9 cellular contexts compared by ENCODE assay signal in the genomic region with DNA sequence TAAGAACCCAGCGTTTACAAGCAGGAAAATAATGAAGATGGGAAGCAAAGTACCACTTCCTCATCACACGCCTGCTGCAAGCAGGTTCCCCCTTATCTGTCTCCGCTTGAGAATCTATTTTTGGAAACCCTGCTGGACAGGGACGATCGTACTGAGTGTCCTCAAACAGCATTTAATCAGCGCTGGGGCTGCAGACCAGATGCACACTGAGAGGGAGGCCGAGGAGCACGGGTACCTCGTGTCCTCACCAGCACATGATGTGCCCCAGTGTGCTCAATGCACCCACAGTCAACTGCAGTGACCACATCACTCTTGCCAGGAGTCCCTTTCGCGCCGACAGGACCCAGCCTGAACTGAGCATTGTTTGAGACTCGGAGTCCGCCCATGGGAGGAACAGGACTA.
DNase-seq lines count a peak whose midpoint lies in the region; ATAC-seq, FAIRE-seq and TF ChIP-seq lines count a peak whose summit lies in the region.
"Had no signal": no experiment of that assay in that cellular context is flagged by ENCODE, and none has a peak within 500 bp of the region (broad histone marks: within the 10 kb centered on the region; RNA-seq: fewer than 3 reads in every experiment).

No MANE protein-coding gene starts in this region.

- H3K4me1 ChIP-seq in K562 (replicated peaks in 1 of 2; ENCODE audit: control insufficient read depth in 2 of 2, insufficient read depth in 2 of 2, low read length in 2 of 2) (peaks cover 17 to 19% of the 10 kb centered on the region in 2 experiments; a peak in 4 of 5 replicates), spleen (peaks cover 10 to 95% (median 47%) of the 10 kb centered on the region in 6 donors)

- H3K27ac ChIP-seq in K562 (ENCODE audit: extremely low read depth, low read depth, low read length): no peak overlapping the region
- peak overlapping the region in 6 of 8 donors; percentile 17 to 74 (median 63) for H3K27ac ChIP-seq in spleen

- H2AFZ ChIP-seq in K562 (ENCODE audit: low read depth, low read length): no peak overlapping the region

- H3K27me3 ChIP-seq in K562 (ENCODE audit: control insufficient read depth in 2 of 2, insufficient read depth in 2 of 2, low read length in 2 of 2) (no peaks in the 10 kb centered on the region), spleen (replicated peaks in 1 of 7) (no peaks in the 10 kb centered on the region)

- intact Hi-C loops in K562 (cut with micrococcal nuclease) (no loop called here), spleen (cut with DNase I; ENCODE audit: low total_unique reads) (no loop called here)

- in situ Hi-C loops in K562 (cut with MboI): no loop called here

- H3K36me3 ChIP-seq in K562 (ENCODE audit: control insufficient read depth, insufficient read depth, low read length): no peaks in the 10 kb centered on the region
- peaks cover 0 to 13% (median 0%) of the 10 kb centered on the region in 6 donors for H3K36me3 ChIP-seq in spleen

- WGBS in K562 (ENCODE audit: insufficient coverage, low coverage, missing lambda C conversion rate): 26% methylated on average over 14 of the region's 14 CpGs
- WGBS in spleen, 5 donors: 42 to 63% (median 51%) methylated on average over 14 of the region's 14 CpGs

- BruUV-seq in K562 (replicated peaks; lab: Mats Ljungman, UMichigan): no TSS peak

- TF ChIP-seq CTCF in NB4 (IDR thresholded peaks at IDR 0.05; ENCODE audit: low read depth, low read length) (no peak), K562 (IDR thresholded peaks at IDR 0.05 in 2 of 3, conservative IDR thresholded peaks at IDR 0.05 in 1 of 3; ENCODE audit: insufficient read depth in 2 of 3, low read depth in 1 of 3, low read length in 3 of 3) (no peak), spleen (IDR thresholded peaks at IDR 0.05 in 8 of 11, conservative IDR thresholded peaks at IDR 0.05 in 3 of 11) (no peak)

- no peaks in the 10 kb centered on the region for H3K9me3 ChIP-seq in K562 (replicated peaks; ENCODE audit: control insufficient read depth, insufficient read depth, low read depth, low read length)
- no peaks in the 10 kb centered on the region for H3K9me3 ChIP-seq in spleen

- TF ChIP-seq POLR2A in NB4 (IDR thresholded peaks at IDR 0.05; ENCODE audit: extremely low read depth, insufficient read length) (no peak), K562 (conservative IDR thresholded peaks at IDR 0.05) (no peak), spleen (IDR thresholded peaks at IDR 0.05) (no peak)

- H4K20me1 ChIP-seq in K562 (replicated peaks; ENCODE audit: control insufficient read depth, insufficient read depth, low read length): peaks cover 16% of the 10 kb centered on the region

- peak overlapping the region; percentile 1 for H3K4me3 ChIP-seq in NB4 (ENCODE audit: low read depth, low read length)
- no peak overlapping the region for H3K4me3 ChIP-seq in K562
- H3K4me3 ChIP-seq in spleen: no peak overlapping the region

- no peak for TF ChIP-seq RAD21 in K562 (CRISPR knock-in tag; conservative IDR thresholded peaks at IDR 0.05 in 1 of 2, IDR thresholded peaks at IDR 0.05 in 1 of 2)

- POLR2A ChIA-PET in K562 (lab: Yijun Ruan, JAX): no interaction called here

- H3K4me2 ChIP-seq in K562 (ENCODE audit: insufficient read depth, low read length): 0 out of 2 replicates have a peak overlapping the region, but pooled peaks have one; percentile 25

- TF ChIP-seq EP300 in K562 (IDR thresholded peaks at IDR 0.05; ENCODE audit: low read length): no peak

- CTCF ChIA-PET in K562 (lab: Yijun Ruan, JAX; ENCODE audit: low intra/inter-chr PET ratio): no interaction called here

- H3K79me2 ChIP-seq in K562 (ENCODE audit: control insufficient read depth, insufficient read depth, low read length): peaks cover 4% of the 10 kb centered on the region; the same call in 2 of the 3 replicates

- peak; percentile 76 for FAIRE-seq in K562 (lab: Jason Lieb, UNC)

- ATAC-seq in K562: peak; percentile 67
- ATAC-seq in HG02763 (IDR thresholded peaks at IDR 0.05; ENCODE audit: unreplicated experiment): no peak

- H3K9ac ChIP-seq in K562 (ENCODE audit: insufficient read depth in 1 of 2, low read depth in 2 of 2, low read length in 2 of 2): no peak overlapping the region

- H3K9me1 ChIP-seq in K562 (ENCODE audit: control insufficient read depth, insufficient read depth, low read length): no peaks in the 10 kb centered on the region

- DNase-seq in NB4 (ENCODE audit: low read depth): peak; percentile 79
- peak in 2 of 4 experiments; percentile 38 to 57 for DNase-seq in K562 (ENCODE audit: extremely low read depth in 1 of 4, low spot score in 3 of 4)
- peak; percentile 63 for DNase-seq in left kidney (ENCODE audit: low read depth, low spot score)
- DNase-seq in spleen: peak; percentile 71
- DNase-seq in EL: no peak
- no peak for DNase-seq in SW480 (ENCODE audit: low spot score)
- no peak for DNase-seq in NCI-H774 (lab: John Stamatoyannopoulos, UW)
- DNase-seq: erythroblast had no signal

TF ChIP-seq in K562, 482 proteins besides CTCF, POLR2A, EP300 and RAD21 (continues in another document):
- TF ChIP-seq, protein P1, sequence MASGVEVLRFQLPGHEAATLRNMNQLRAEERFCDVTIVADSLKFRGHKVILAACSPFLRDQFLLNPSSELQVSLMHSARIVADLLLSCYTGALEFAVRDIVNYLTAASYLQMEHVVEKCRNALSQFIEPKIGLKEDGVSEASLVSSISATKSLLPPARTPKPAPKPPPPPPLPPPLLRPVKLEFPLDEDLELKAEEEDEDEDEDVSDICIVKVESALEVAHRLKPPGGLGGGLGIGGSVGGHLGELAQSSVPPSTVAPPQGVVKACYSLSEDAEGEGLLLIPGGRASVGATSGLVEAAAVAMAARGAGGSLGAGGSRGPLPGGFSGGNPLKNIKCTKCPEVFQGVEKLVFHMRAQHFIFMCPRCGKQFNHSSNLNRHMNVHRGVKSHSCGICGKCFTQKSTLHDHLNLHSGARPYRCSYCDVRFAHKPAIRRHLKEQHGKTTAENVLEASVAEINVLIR (CRISPR knock-in tag; IDR thresholded peaks at IDR 0.05): no peak
- TF ChIP-seq CBFA2T3 (IDR thresholded peaks at IDR 0.05) (peak; percentile 59), ZNF699 (CRISPR knock-in tag; IDR thresholded peaks at IDR 0.05; ENCODE audit: insufficient replicate concordance) (no peak), SPI1 (IDR thresholded peaks at IDR 0.05; ENCODE audit: borderline replicate concordance, low read depth, low read length) (peak; percentile 80; the same call in 1 of the 2 replicates), HEY1 (CRISPR knock-in tag; IDR thresholded peaks at IDR 0.05; ENCODE audit: borderline replicate concordance) (no peak), FOXP1 (CRISPR knock-in tag; IDR thresholded peaks at IDR 0.05) (no peak), CXXC5 (CRISPR knock-in tag; IDR thresholded peaks at IDR 0.05) (0 out of 2 replicates have a peak, but pooled peaks have one; percentile 27), TCF3 (CRISPR knock-in tag; IDR thresholded peaks at IDR 0.05) (peak; percentile 60), MEF2A (IDR thresholded peaks at IDR 0.05; ENCODE audit: control insufficient read depth, low read depth, low read length) (peak; percentile 99), L3MBTL2 (IDR thresholded peaks at IDR 0.05) (0 out of 2 replicates have a peak, but pooled peaks have one; percentile 17), ASH1L (IDR thresholded peaks at IDR 0.05; ENCODE audit: borderline replicate concordance, low read depth, partially characterized antibody) (no peak), TOE1 (IDR thresholded peaks at IDR 0.05; ENCODE audit: borderline replicate concordance) (no peak), TOE1 (CRISPR knock-in tag; IDR thresholded peaks at IDR 0.05; ENCODE audit: borderline replicate concordance, low read depth) (no peak), ARNT (IDR thresholded peaks at IDR 0.05) (no peak), BCL6 (CRISPR knock-in tag; IDR thresholded peaks at IDR 0.05) (no peak), STAT5B (CRISPR knock-in tag; IDR thresholded peaks at IDR 0.05) (no peak), CBX5 (IDR thresholded peaks at IDR 0.05; ENCODE audit: borderline replicate concordance, low read depth) (no peak), NCOR1 (IDR thresholded peaks at IDR 0.05) (0 out of 2 replicates have a peak, but pooled peaks have one; percentile 28), ZNF165 (CRISPR knock-in tag; IDR thresholded peaks at IDR 0.05; ENCODE audit: borderline replicate concordance) (no peak), KDM1A (IDR thresholded peaks at IDR 0.05) (peak; percentile 21 to 59; a peak in 2 of 4 replicates)

Comparison
In these comparisons a context has a peak if more than half of its experiments do, and no peak if none do; other contexts are left out.
1. DNase-seq: peak in NB4 (single experiment), left kidney (single experiment) and spleen (single experiment); none in EL (single experiment), SW480 (single experiment) and NCI-H774 (single experiment).